Comparison of ENCODE assay signal across 1 cellular context in genomic region chr11:9900253-9900652, GRCh38.
TF ChIP-seq lines count a peak whose summit lies in the region.
"Not testable (repeated sequence)": the region's sequence is repeated elsewhere in the genome, so short reads cannot be mapped to it uniquely, and the experiment has no call there.

No MANE protein-coding gene starts in this region.

TF ChIP-seq in K562, 482 proteins besides CTCF, POLR2A, EP300 and RAD21 (continued from another document):
- peak; percentile 81 for TF ChIP-seq ATF3 (IDR thresholded peaks at IDR 0.05)
- not testable (repeated sequence) for TF ChIP-seq ATF3 (CRISPR knock-in tag; conservative IDR thresholded peaks at IDR 0.05); PBX2 (CRISPR knock-in tag; IDR thresholded peaks at IDR 0.05; ENCODE audit: low read depth); MYBL2 (CRISPR knock-in tag; IDR thresholded peaks at IDR 0.05; ENCODE audit: borderline replicate concordance)
- TF ChIP-seq SMARCE1 (IDR thresholded peaks at IDR 0.05) = 0 out of 2 replicates have a peak, but pooled peaks have one; percentile 22
- TF ChIP-seq PBX2 (tag; conservative IDR thresholded peaks at IDR 0.05; ENCODE audit: low read depth) = peak; percentile 68
- peak; percentile 53 for TF ChIP-seq NFE2 (IDR thresholded peaks at IDR 0.05; ENCODE audit: low read depth)
- TF ChIP-seq TRIM24 (IDR thresholded peaks at IDR 0.05) = peak; percentile 10 to 45; a peak in 1 of 4 replicates
- TF ChIP-seq JUND (IDR thresholded peaks at IDR 0.05; ENCODE audit: borderline replicate concordance, low read depth, low read length) = peak; percentile 40; the same call in 1 of the 2 replicates
- peak; percentile 46; the same call in 1 of the 3 replicates for TF ChIP-seq JUND (tag; IDR thresholded peaks at IDR 0.05; ENCODE audit: borderline replicate concordance, low read depth, low read length)
- 0 out of 2 replicates have a peak, but pooled peaks have one; percentile 14 for TF ChIP-seq CC2D1A (IDR thresholded peaks at IDR 0.05)
- TF ChIP-seq MGA (IDR thresholded peaks at IDR 0.05) = peak; percentile 34; the same call in 1 of the 2 replicates
- TF ChIP-seq PKNOX1 (IDR thresholded peaks at IDR 0.05) = peak; percentile 96
- TF ChIP-seq MYBL2 (IDR thresholded peaks at IDR 0.05; ENCODE audit: low read depth) = peak; percentile 91
- peak; percentile 88 for TF ChIP-seq FOSL1 (tag; conservative IDR thresholded peaks at IDR 0.05)
- TF ChIP-seq CREM (IDR thresholded peaks at IDR 0.05; ENCODE audit: low read depth) = peak; percentile 16; the same call in 1 of the 2 replicates
TF ChIP-seq in K562: peak in this region for 17; not testable (repeated sequence) for 465.
